Comparison of ENCODE assay signal across 11 cellular contexts in the genomic region with DNA sequence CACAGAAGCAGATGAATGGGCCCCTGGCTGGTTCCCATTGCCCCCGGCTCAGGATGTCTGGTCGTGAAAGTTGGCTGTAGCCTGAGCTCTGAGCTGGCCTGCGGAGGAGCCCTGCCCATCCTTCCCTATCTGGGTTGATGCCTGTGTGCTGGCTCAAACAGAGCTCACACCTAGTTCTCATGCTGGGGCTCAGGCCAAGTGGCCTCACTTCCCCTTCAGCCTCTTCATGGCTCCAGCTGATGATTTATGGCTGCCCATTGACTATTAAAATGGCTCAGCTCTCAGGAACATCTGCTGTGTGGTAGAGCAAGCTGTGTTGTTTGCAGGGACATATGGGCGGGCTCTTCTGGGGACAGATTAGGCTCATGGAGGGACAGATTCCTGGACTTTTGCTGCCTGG.
DNase-seq lines count a peak whose midpoint lies in the region; ATAC-seq and TF ChIP-seq lines count a peak whose summit lies in the region.
"Had no signal": no experiment of that assay in that cellular context is flagged by ENCODE, and none has a peak within 500 bp of the region (broad histone marks: within the 10 kb centered on the region; RNA-seq: fewer than 3 reads in every experiment).

No MANE protein-coding gene starts in this region.

- in situ Hi-C loops in G401 (cut with HindIII; ENCODE audit: low sequenced_read_pairs): no loop called here

- no peak for ATAC-seq in left lobe of liver
- ATAC-seq: naive thymus-derived CD4-positive, alpha-beta T cell had no signal

- H3K9me3 ChIP-seq in sigmoid colon: no peaks in the 10 kb centered on the region

- intact Hi-C loops in sigmoid colon (cut with DNase I): no loop called here

- TF ChIP-seq CTCF in fibroblast of mammary gland (conservative IDR thresholded peaks at IDR 0.05; ENCODE audit: control insufficient read depth, insufficient read depth, low read depth, low read length): no peak
- TF ChIP-seq CTCF in sigmoid colon (IDR thresholded peaks at IDR 0.05): no peak
- no peak for TF ChIP-seq CTCF in GM20000 (IDR thresholded peaks at IDR 0.05; ENCODE audit: extremely low read depth, missing control alignments)

- no peaks in the 10 kb centered on the region for H3K27me3 ChIP-seq in sigmoid colon

- TF ChIP-seq POLR2A in sigmoid colon (IDR thresholded peaks at IDR 0.05): no peak

- WGBS in sigmoid colon, 2 donors: 15 to 18% methylated on average over 4 of the region's 4 CpGs

- H3K27ac ChIP-seq in sigmoid colon: peak overlapping the region in 3 of 4 donors; percentile 67 to 70 (median 68)

- H3K36me3 ChIP-seq in sigmoid colon: no peaks in the 10 kb centered on the region

- no peak overlapping the region for H3K4me3 ChIP-seq in fibroblast of mammary gland (ENCODE audit: control insufficient read depth, low read depth, low read length)
- no peak overlapping the region for H3K4me3 ChIP-seq in sigmoid colon
- H3K4me3 ChIP-seq: smooth muscle cell had no signal

- peak; percentile 21 for DNase-seq in G401 (ENCODE audit: low spot score)
- DNase-seq in NCI-H524 (lab: John Stamatoyannopoulos, UW): peak; percentile 95 to 98
- peak; percentile 70 for DNase-seq in fibroblast of mammary gland (ENCODE audit: low read depth)
- DNase-seq in sigmoid colon: peak; percentile 94
- DNase-seq in left lobe of liver (ENCODE audit: low spot score): no peak
- no peak for DNase-seq in activated CD8-positive, alpha-beta memory T cell treated with anti-CD3 and anti-CD28 coated beads, Interleukin-2, amount 50 U/mL, for 4 hours
- DNase-seq in SIG-M5 treated with dmso at 0.1 percent for 504 hours (lab: John Stamatoyannopoulos, UW; ENCODE audit: unreplicated experiment): no peak
- no peak for DNase-seq in GM20000 (ENCODE audit: low spot score)
- DNase-seq: naive thymus-derived CD4-positive, alpha-beta T cell; NCI-H187 had no signal

- peaks cover 0 to 45% (median 40%) of the 10 kb centered on the region in 4 donors for H3K4me1 ChIP-seq in sigmoid colon

- TF ChIP-seq EP300 in sigmoid colon (IDR thresholded peaks at IDR 0.05): peak in 3 of 4 donors; percentile 71 to 82 (median 73)

Comparison
In these comparisons a context has a peak if more than half of its experiments do, and no peak if none do; other contexts are left out.
1. DNase-seq: peak in G401 (single experiment), NCI-H524 (2 of 2), fibroblast of mammary gland (single experiment) and sigmoid colon (single experiment); none in left lobe of liver (single experiment), activated CD8-positive, alpha-beta memory T cell treated with anti-CD3 and anti-CD28 coated beads, Interleukin-2, amount 50 U/mL, for 4 hours (single experiment), SIG-M5 treated with dmso at 0.1 percent for 504 hours (single experiment) and GM20000 (single experiment).